In genomic region chr12:126447346-126447745, GRCh38 we compare ENCODE assay signal across 19 cellular contexts.
DNase-seq lines count a peak whose midpoint lies in the region; ATAC-seq, FAIRE-seq and TF ChIP-seq lines count a peak whose summit lies in the region.
"Had no signal": no experiment of that assay in that cellular context is flagged by ENCODE, and none has a peak within 500 bp of the region (broad histone marks: within the 10 kb centered on the region; RNA-seq: fewer than 3 reads in every experiment).

No MANE protein-coding gene starts in this region.

- no peak overlapping the region for H2AK5ac ChIP-seq in H1 (ENCODE audit: low read depth, low read length)

- no peak overlapping the region for H3K27ac ChIP-seq in MM.1S (ENCODE audit: low read length)
- no peak overlapping the region for H3K27ac ChIP-seq in H1 (ENCODE audit: low read depth, low read length)
- H3K27ac ChIP-seq in CD8-positive, alpha-beta memory T cell (ENCODE audit: low read depth, low read length): no peak overlapping the region
- no peak overlapping the region for H3K27ac ChIP-seq in lower lobe of right lung
- H3K27ac ChIP-seq: C4-2B, HL-60, KMS-11 had no signal

- no peak overlapping the region for H2BK5ac ChIP-seq in H1 (ENCODE audit: low read depth, low read length)

- H3K9ac ChIP-seq in MM.1S (ENCODE audit: low read length) (no peak overlapping the region), H1 (replicated peaks in 1 of 4; ENCODE audit: extremely low read depth in 1 of 4, low read depth in 3 of 4, low read length in 3 of 4) (no peak overlapping the region)
- H3K9ac ChIP-seq: KMS-11 had no signal

- H3K23ac ChIP-seq in H1 (ENCODE audit: insufficient read length): no peak overlapping the region

- intact Hi-C loops in activated T-helper 1 cell treated with anti-CD3 and anti-CD28 coated beads, Interleukin-12 subunit alpha, Interleukin-12 subunit beta, Interleukin-2, Interleukin-4 antibody, amounts not matched to agents 30 ng/mL and 10 ng/mL and 1 ng/mL, durations not matched to agents 14 hours and 24 hours and 36 hours (cut with micrococcal nuclease): no loop called here
- intact Hi-C loops in lower lobe of right lung (cut with DNase I): no loop called here

- peaks cover 10% of the 10 kb centered on the region for H3K4me1 Mint-ChIP-seq in memory B cell
- no peaks in the 10 kb centered on the region for H3K4me1 Mint-ChIP-seq in CD8-positive, alpha-beta memory T cell
- no peaks in the 10 kb centered on the region for H3K4me1 Mint-ChIP-seq in activated T-helper 1 cell treated with anti-CD3 and anti-CD28 coated beads, Interleukin-12 subunit alpha, Interleukin-12 subunit beta, Interleukin-2, Interleukin-4 antibody, amounts not matched to agents 30 ng/mL and 10 ng/mL and 1 ng/mL, durations not matched to agents 14 hours and 24 hours and 36 hours (ENCODE audit: low read depth)
- H3K4me1 Mint-ChIP-seq: B cell had no signal

- FAIRE-seq in H1 (lab: Jason Lieb, UNC): no peak
- FAIRE-seq: GM12892, GM18507 had no signal

- H4K5ac ChIP-seq in H1 (ENCODE audit: insufficient read length, low read depth, low read length): no peak overlapping the region

- H3F3A ChIP-seq in MM.1S (ENCODE audit: insufficient read depth, low read length): no peaks in the 10 kb centered on the region

- H3K9me3 ChIP-seq in MM.1S (replicated peaks; ENCODE audit: insufficient read depth, low read length): no peaks in the 10 kb centered on the region
- peaks cover 0 to 5% of the 10 kb centered on the region in 2 experiments; a peak in 1 of 4 replicates for H3K9me3 ChIP-seq in H1 (ENCODE audit: insufficient read depth in 2 of 2, low read depth in 1 of 2, low read length in 1 of 2)
- H3K9me3 ChIP-seq in CD8-positive, alpha-beta memory T cell (ENCODE audit: low read length): no peaks in the 10 kb centered on the region
- no peaks in the 10 kb centered on the region for H3K9me3 ChIP-seq in lower lobe of right lung

- H3K4ac ChIP-seq in H1 (replicated peaks; ENCODE audit: insufficient read length, low read depth, low read length): no peak overlapping the region

- no peaks in the 10 kb centered on the region for H3K36me3 Mint-ChIP-seq in memory B cell
- no peaks in the 10 kb centered on the region for H3K36me3 Mint-ChIP-seq in CD8-positive, alpha-beta memory T cell
- no peaks in the 10 kb centered on the region for H3K36me3 Mint-ChIP-seq in activated T-helper 1 cell treated with anti-CD3 and anti-CD28 coated beads, Interleukin-12 subunit alpha, Interleukin-12 subunit beta, Interleukin-2, Interleukin-4 antibody, amounts not matched to agents 30 ng/mL and 10 ng/mL and 1 ng/mL, durations not matched to agents 14 hours and 24 hours and 36 hours (ENCODE audit: low read depth)

- ATAC-seq in memory B cell (ENCODE audit: low read depth) (peak; percentile 37), HG02870 (IDR thresholded peaks at IDR 0.05; ENCODE audit: unreplicated experiment) (no peak), lower lobe of right lung (no peak)

- peaks cover 3% of the 10 kb centered on the region for H3K9me3 Mint-ChIP-seq in memory B cell
- peaks cover 2 to 7% (median 4%) of the 10 kb centered on the region in 5 donors for H3K9me3 Mint-ChIP-seq in CD8-positive, alpha-beta memory T cell
- H3K9me3 Mint-ChIP-seq in activated T-helper 1 cell treated with anti-CD3 and anti-CD28 coated beads, Interleukin-12 subunit alpha, Interleukin-12 subunit beta, Interleukin-2, Interleukin-4 antibody, amounts not matched to agents 30 ng/mL and 10 ng/mL and 1 ng/mL, durations not matched to agents 14 hours and 24 hours and 36 hours: peaks cover 13% of the 10 kb centered on the region
- H3K9me3 Mint-ChIP-seq: CD4-positive, alpha-beta T cell had no signal

- no peak overlapping the region for H3K14ac ChIP-seq in H1 (ENCODE audit: insufficient read length)

- H3K23me2 ChIP-seq in H1 (ENCODE audit: low read depth, low read length): no peaks in the 10 kb centered on the region

- H3K9me2 ChIP-seq in MM.1S (replicated peaks; ENCODE audit: insufficient read depth, low read length): no peaks in the 10 kb centered on the region

- H3K4me2 ChIP-seq in MM.1S (ENCODE audit: low read depth, low read length) (no peak overlapping the region), H1 (ENCODE audit: insufficient read depth in 1 of 2, low read depth in 2 of 2, low read length in 2 of 2) (no peak overlapping the region)
- H3K4me2 ChIP-seq: KMS-11 had no signal

- no peak for TF ChIP-seq POLR2A in H1 (IDR thresholded peaks at IDR 0.05; ENCODE audit: control extremely low read depth in 1 of 2, low read depth in 2 of 2, low read length in 2 of 2)

- TF ChIP-seq RAD21 in H1 (IDR thresholded peaks at IDR 0.05 in 1 of 2, conservative IDR thresholded peaks at IDR 0.05 in 1 of 2; ENCODE audit: low read depth in 2 of 2, low read length in 2 of 2): no peak

- no peak overlapping the region for H2BK120ac ChIP-seq in H1 (replicated peaks; ENCODE audit: low read depth, low read length)

- TF ChIP-seq CTCF in GM06990 (IDR thresholded peaks at IDR 0.05; ENCODE audit: insufficient read depth, low read length, poor library complexity, severe bottlenecking) (no peak), MM.1S (IDR thresholded peaks at IDR 0.05; ENCODE audit: low read length) (no peak), H1 (IDR thresholded peaks at IDR 0.05; ENCODE audit: control extremely low read depth in 1 of 3, insufficient read depth in 1 of 3, low read depth in 1 of 3, low read length in 3 of 3) (no peak), lower lobe of right lung (IDR thresholded peaks at IDR 0.05) (no peak)

- H3K79me2 ChIP-seq in MM.1S (ENCODE audit: low read length): no peaks in the 10 kb centered on the region
- H3K79me2 ChIP-seq in H1 (ENCODE audit: control insufficient read depth in 1 of 2, insufficient read depth in 2 of 2, low read length in 2 of 2): no peaks in the 10 kb centered on the region

- CTCF ChIA-PET in H1 (lab: Charles Lee; ENCODE audit: partially characterized antibody): interaction anchor here (0.6 kb wide), 1 partner anchor 804 kb away, joined by 3 read pairs; no protein-coding TSS in a partner anchor
- CTCF ChIA-PET in CD8-positive, alpha-beta memory T cell (lab: Charles Lee): no interaction called here

- no peak overlapping the region for H2AFZ ChIP-seq in MM.1S (ENCODE audit: low read length)
- H2AFZ ChIP-seq in H1 (ENCODE audit: low read length): no peak overlapping the region

- H2BK12ac ChIP-seq in H1 (ENCODE audit: low read depth, low read length): no peak overlapping the region

- H3K4me1 ChIP-seq in MM.1S (ENCODE audit: low read length) (no peaks in the 10 kb centered on the region), H1 (replicated peaks in 1 of 4; ENCODE audit: control insufficient read depth in 3 of 4, insufficient read depth in 4 of 4, low read length in 3 of 4) (no peaks in the 10 kb centered on the region), lower lobe of right lung (no peaks in the 10 kb centered on the region)
- no peaks in the 10 kb centered on the region for H3K4me1 ChIP-seq in CD8-positive, alpha-beta memory T cell (ENCODE audit: insufficient read depth, low read length)

- DNase-seq in GM06990 (ENCODE audit: extremely low read depth, insufficient read length) (peak; percentile 4), MM.1S (peak; percentile 22), H1 (ENCODE audit: low read depth in 1 of 2, low spot score in 2 of 2) (no peak), memory B cell (ENCODE audit: low spot score in 2 of 2) (no peak), lower lobe of right lung (no peak)
- no peak for DNase-seq in CD8-positive, alpha-beta memory T cell
- no peak for DNase-seq in activated T-helper 1 cell treated with anti-CD3 and anti-CD28 coated beads, Interleukin-12 subunit alpha, Interleukin-12 subunit beta, Interleukin-2, Interleukin-4 antibody, amounts not matched to agents 30 ng/mL and 10 ng/mL and 1 ng/mL, durations not matched to agents 14 hours and 24 hours and 36 hours (ENCODE audit: low spot score)
- DNase-seq: CD4-positive, alpha-beta T cell; DMS79 treated with DMSO at 0.1 percent for 48 hours; GF-D8; GOT3; HCEC 1CT had no signal

- H4K8ac ChIP-seq in H1 (ENCODE audit: extremely low read depth, insufficient read depth, low read length): no peak overlapping the region

- H3K56ac ChIP-seq in H1 (replicated peaks; ENCODE audit: insufficient read length, low read depth, low read length): no peak overlapping the region

- no peaks in the 10 kb centered on the region for H3K36me3 ChIP-seq in GM06990 (ENCODE audit: control insufficient read depth, insufficient read depth, low read length)
- no peaks in the 10 kb centered on the region for H3K36me3 ChIP-seq in MM.1S (replicated peaks; ENCODE audit: insufficient read depth, low read length)
- H3K36me3 ChIP-seq in H1 (ENCODE audit: control insufficient read depth in 2 of 4, insufficient read depth in 4 of 4, low read length in 3 of 4): no peaks in the 10 kb centered on the region
- no peaks in the 10 kb centered on the region for H3K36me3 ChIP-seq in CD8-positive, alpha-beta memory T cell (ENCODE audit: insufficient read depth, low read length)
- H3K36me3 ChIP-seq in lower lobe of right lung: no peaks in the 10 kb centered on the region

- WGBS in H1 (ENCODE audit: extremely low coverage in 1 of 2, insufficient coverage in 1 of 2, insufficient read length in 1 of 2, insufficient replicate concordance in 2 of 2, low coverage in 1 of 2, low lambda C conversion rate in 2 of 2, missing lambda C conversion rate in 1 of 2), 2 experiments: 90 to 100% methylated on average over 1 to 5 of the region's 5 CpGs

- no peak overlapping the region for H2BK15ac ChIP-seq in H1 (ENCODE audit: low read length)

- H3K4me3 ChIP-seq in GM06990 (replicated peaks; ENCODE audit: low read depth, low read length): no peak overlapping the region
- no peak overlapping the region for H3K4me3 ChIP-seq in MM.1S (ENCODE audit: low read length)
- H3K4me3 ChIP-seq in H1 (ENCODE audit: extremely low read depth in 1 of 4, insufficient read depth in 2 of 4, low read depth in 3 of 4, low read length in 4 of 4): peak overlapping the region in 1 of 4 experiments; percentile 19; a peak in 1 of 8 replicates
- no peak overlapping the region for H3K4me3 ChIP-seq in CD8-positive, alpha-beta memory T cell (ENCODE audit: low read length)
- no peak overlapping the region for H3K4me3 ChIP-seq in lower lobe of right lung

- H3K4me3 Mint-ChIP-seq in memory B cell: no peak overlapping the region
- no peak overlapping the region for H3K4me3 Mint-ChIP-seq in CD8-positive, alpha-beta memory T cell
- H3K4me3 Mint-ChIP-seq in activated T-helper 1 cell treated with anti-CD3 and anti-CD28 coated beads, Interleukin-12 subunit alpha, Interleukin-12 subunit beta, Interleukin-2, Interleukin-4 antibody, amounts not matched to agents 30 ng/mL and 10 ng/mL and 1 ng/mL, durations not matched to agents 14 hours and 24 hours and 36 hours: no peak overlapping the region
- H3K4me3 Mint-ChIP-seq: B cell; CD4-positive, alpha-beta T cell had no signal

- H4K91ac ChIP-seq in H1 (replicated peaks; ENCODE audit: insufficient read length, low read length): no peak overlapping the region

- H3K27ac Mint-ChIP-seq in memory B cell: no peak overlapping the region
- no peak overlapping the region for H3K27ac Mint-ChIP-seq in CD8-positive, alpha-beta memory T cell
- H3K27ac Mint-ChIP-seq in activated T-helper 1 cell treated with anti-CD3 and anti-CD28 coated beads, Interleukin-12 subunit alpha, Interleukin-12 subunit beta, Interleukin-2, Interleukin-4 antibody, amounts not matched to agents 30 ng/mL and 10 ng/mL and 1 ng/mL, durations not matched to agents 14 hours and 24 hours and 36 hours: no peak overlapping the region
- H3K27ac Mint-ChIP-seq: B cell; CD4-positive, alpha-beta T cell had no signal

- H4K20me1 ChIP-seq in MM.1S (ENCODE audit: insufficient read depth, low read length): no peaks in the 10 kb centered on the region
- H4K20me1 ChIP-seq in H1 (replicated peaks in 1 of 2; ENCODE audit: control insufficient read depth in 1 of 2, insufficient read depth in 2 of 2, low read length in 2 of 2): no peaks in the 10 kb centered on the region

- no peaks in the 10 kb centered on the region for H3K79me1 ChIP-seq in H1 (ENCODE audit: low read depth, low read length)

- TF ChIP-seq EP300 in H1 (IDR thresholded peaks at IDR 0.05; ENCODE audit: borderline replicate concordance in 1 of 2, low read depth in 2 of 2, low read length in 2 of 2): no peak

- no peaks in the 10 kb centered on the region for H3K27me3 Mint-ChIP-seq in memory B cell
- peaks cover 0 to 2% of the 10 kb centered on the region in 2 donors for H3K27me3 Mint-ChIP-seq in CD8-positive, alpha-beta memory T cell
- no peaks in the 10 kb centered on the region for H3K27me3 Mint-ChIP-seq in activated T-helper 1 cell treated with anti-CD3 and anti-CD28 coated beads, Interleukin-12 subunit alpha, Interleukin-12 subunit beta, Interleukin-2, Interleukin-4 antibody, amounts not matched to agents 30 ng/mL and 10 ng/mL and 1 ng/mL, durations not matched to agents 14 hours and 24 hours and 36 hours (ENCODE audit: insufficient read depth)
- H3K27me3 Mint-ChIP-seq: B cell; CD4-positive, alpha-beta T cell had no signal

- H2BK20ac ChIP-seq in H1 (ENCODE audit: low read length): no peak overlapping the region

- H3K27me3 ChIP-seq in GM06990 (replicated peaks; ENCODE audit: control insufficient read depth, insufficient read depth, low read length): no peaks in the 10 kb centered on the region
- no peaks in the 10 kb centered on the region for H3K27me3 ChIP-seq in MM.1S (replicated peaks; ENCODE audit: insufficient read depth, low read length)
- H3K27me3 ChIP-seq in H1 (replicated peaks in 1 of 4; ENCODE audit: control insufficient read depth in 3 of 4, extremely low read depth in 1 of 4, insufficient read depth in 3 of 4, low read length in 3 of 4): no peaks in the 10 kb centered on the region
- no peaks in the 10 kb centered on the region for H3K27me3 ChIP-seq in CD8-positive, alpha-beta memory T cell (ENCODE audit: insufficient read depth, low read length, poor library complexity, severe bottlenecking)
- H3K27me3 ChIP-seq in lower lobe of right lung (ENCODE audit: low read depth): no peaks in the 10 kb centered on the region

- POLR2A ChIA-PET in H1 (lab: Charles Lee; ENCODE audit: partially characterized antibody): no interaction called here
- POLR2A ChIA-PET in CD8-positive, alpha-beta memory T cell (lab: Charles Lee): no interaction called here

- H3K18ac ChIP-seq in H1 (ENCODE audit: extremely low read depth, low read length): no peak overlapping the region

Comparison
In these comparisons a context has a peak if more than half of its experiments do, and no peak if none do; other contexts are left out.
1. DNase-seq: peak in GM06990 (single experiment) and MM.1S (single experiment); none in H1 (0 of 2), memory B cell (0 of 2), CD8-positive, alpha-beta memory T cell (0 of 5), activated T-helper 1 cell treated with anti-CD3 and anti-CD28 coated beads, Interleukin-12 subunit alpha, Interleukin-12 subunit beta, Interleukin-2, Interleukin-4 antibody, amounts not matched to agents 30 ng/mL and 10 ng/mL and 1 ng/mL, durations not matched to agents 14 hours and 24 hours and 36 hours (single experiment) and lower lobe of right lung (single experiment).